Comparison of ENCODE assay signal across 9 cellular contexts in genomic region chr7:70042533-70042932, GRCh38.
DNase-seq lines count a peak whose midpoint lies in the region; ATAC-seq and TF ChIP-seq lines count a peak whose summit lies in the region.
"Had no signal": no experiment of that assay in that cellular context is flagged by ENCODE, and none has a peak within 500 bp of the region (broad histone marks: within the 10 kb centered on the region; RNA-seq: fewer than 3 reads in every experiment).

No MANE protein-coding gene starts in this region.

- intact Hi-C loops in activated CD4-positive, alpha-beta memory T cell treated with anti-CD3 and anti-CD28 coated beads for 36 hours (cut with micrococcal nuclease), result no loop called here

- CTCF ChIA-PET in activated CD4-positive, alpha-beta memory T cell treated with anti-CD3 and anti-CD28 coated beads for 36 hours (lab: Charles Lee), result interaction anchor here (1.3 kb wide), 1 partner anchor 656 kb away, joined by 3 read pairs; no protein-coding TSS in a partner anchor

- no peak for ATAC-seq in GM18505 (IDR thresholded peaks at IDR 0.05; ENCODE audit: unreplicated experiment)
- ATAC-seq: activated naive CD8-positive, alpha-beta T cell treated with anti-CD3 and anti-CD28 coated beads, Interleukin-2, amount 50 U/mL, for 24 hours had no signal

- H3K4me3 Mint-ChIP-seq in activated CD4-positive, alpha-beta memory T cell treated with anti-CD3 and anti-CD28 coated beads for 36 hours, result no peak overlapping the region
- H3K4me3 Mint-ChIP-seq: activated naive CD8-positive, alpha-beta T cell treated with anti-CD3 and anti-CD28 coated beads, Interleukin-2, amount 50 U/mL, for 24 hours had no signal

- H3K9me3 Mint-ChIP-seq in activated CD4-positive, alpha-beta memory T cell treated with anti-CD3 and anti-CD28 coated beads for 36 hours, result no peaks in the 10 kb centered on the region
- H3K9me3 Mint-ChIP-seq: activated naive CD8-positive, alpha-beta T cell treated with anti-CD3 and anti-CD28 coated beads, Interleukin-2, amount 50 U/mL, for 24 hours had no signal

- H3K27ac Mint-ChIP-seq in activated CD4-positive, alpha-beta memory T cell treated with anti-CD3 and anti-CD28 coated beads for 36 hours, result no peak overlapping the region
- H3K27ac Mint-ChIP-seq: activated naive CD8-positive, alpha-beta T cell treated with anti-CD3 and anti-CD28 coated beads, Interleukin-2, amount 50 U/mL, for 24 hours had no signal

- in situ Hi-C loops in G401 (cut with HindIII; ENCODE audit: low sequenced_read_pairs), result no loop called here

- no peaks in the 10 kb centered on the region for H3K36me3 Mint-ChIP-seq in activated CD4-positive, alpha-beta memory T cell treated with anti-CD3 and anti-CD28 coated beads for 36 hours

- no peaks in the 10 kb centered on the region for H3K4me1 Mint-ChIP-seq in activated CD4-positive, alpha-beta memory T cell treated with anti-CD3 and anti-CD28 coated beads for 36 hours (ENCODE audit: low read depth)
- H3K4me1 Mint-ChIP-seq: activated naive CD8-positive, alpha-beta T cell treated with anti-CD3 and anti-CD28 coated beads, Interleukin-2, amount 50 U/mL, for 24 hours had no signal

- POLR2A ChIA-PET in activated CD4-positive, alpha-beta memory T cell treated with anti-CD3 and anti-CD28 coated beads for 36 hours (lab: Charles Lee), result no interaction called here

- peak; percentile 49 for TF ChIP-seq CTCF in AG10803 (conservative IDR thresholded peaks at IDR 0.05; ENCODE audit: low read length)
- TF ChIP-seq CTCF in NB4 (IDR thresholded peaks at IDR 0.05; ENCODE audit: low read depth, low read length), result no peak

- DNase-seq in AG10803 (ENCODE audit: low read depth) (peak; percentile 77), NB4 (ENCODE audit: low read depth) (peak; percentile 77), dedifferentiated amniotic fluid mesenchymal stem cell (ENCODE audit: extremely low spot score) (peak; percentile 31), myocyte (ENCODE audit: low read depth) (peak; percentile 53), G401 (ENCODE audit: low spot score) (no peak), SIG-M5 treated with dmso at 0.1 percent for 504 hours (lab: John Stamatoyannopoulos, UW; ENCODE audit: unreplicated experiment) (no peak)
- DNase-seq in activated CD4-positive, alpha-beta memory T cell treated with anti-CD3 and anti-CD28 coated beads for 36 hours, result no peak
- DNase-seq: activated naive CD8-positive, alpha-beta T cell treated with anti-CD3 and anti-CD28 coated beads, Interleukin-2, amount 50 U/mL, for 24 hours had no signal

- no peaks in the 10 kb centered on the region for H3K27me3 Mint-ChIP-seq in activated CD4-positive, alpha-beta memory T cell treated with anti-CD3 and anti-CD28 coated beads for 36 hours
- H3K27me3 Mint-ChIP-seq: activated naive CD8-positive, alpha-beta T cell treated with anti-CD3 and anti-CD28 coated beads, Interleukin-2, amount 50 U/mL, for 24 hours had no signal

- TF ChIP-seq POLR2A in NB4 (IDR thresholded peaks at IDR 0.05; ENCODE audit: extremely low read depth, insufficient read length) (no peak), GM18505 (IDR thresholded peaks at IDR 0.05; ENCODE audit: borderline replicate concordance, extremely low read depth, insufficient read depth, insufficient read length) (no peak)

- H3K4me3 ChIP-seq in AG10803 (ENCODE audit: low read length) (no peak overlapping the region), NB4 (ENCODE audit: low read depth, low read length) (no peak overlapping the region)

Comparison
In these comparisons a context has a peak if more than half of its experiments do, and no peak if none do; other contexts are left out.
1. DNase-seq: peak in AG10803 (single experiment), NB4 (single experiment), dedifferentiated amniotic fluid mesenchymal stem cell (single experiment) and myocyte (single experiment); none in activated CD4-positive, alpha-beta memory T cell treated with anti-CD3 and anti-CD28 coated beads for 36 hours (single experiment), G401 (single experiment) and SIG-M5 treated with dmso at 0.1 percent for 504 hours (single experiment).